ENCODE assay signal across 24 cellular contexts in the genomic region with DNA sequence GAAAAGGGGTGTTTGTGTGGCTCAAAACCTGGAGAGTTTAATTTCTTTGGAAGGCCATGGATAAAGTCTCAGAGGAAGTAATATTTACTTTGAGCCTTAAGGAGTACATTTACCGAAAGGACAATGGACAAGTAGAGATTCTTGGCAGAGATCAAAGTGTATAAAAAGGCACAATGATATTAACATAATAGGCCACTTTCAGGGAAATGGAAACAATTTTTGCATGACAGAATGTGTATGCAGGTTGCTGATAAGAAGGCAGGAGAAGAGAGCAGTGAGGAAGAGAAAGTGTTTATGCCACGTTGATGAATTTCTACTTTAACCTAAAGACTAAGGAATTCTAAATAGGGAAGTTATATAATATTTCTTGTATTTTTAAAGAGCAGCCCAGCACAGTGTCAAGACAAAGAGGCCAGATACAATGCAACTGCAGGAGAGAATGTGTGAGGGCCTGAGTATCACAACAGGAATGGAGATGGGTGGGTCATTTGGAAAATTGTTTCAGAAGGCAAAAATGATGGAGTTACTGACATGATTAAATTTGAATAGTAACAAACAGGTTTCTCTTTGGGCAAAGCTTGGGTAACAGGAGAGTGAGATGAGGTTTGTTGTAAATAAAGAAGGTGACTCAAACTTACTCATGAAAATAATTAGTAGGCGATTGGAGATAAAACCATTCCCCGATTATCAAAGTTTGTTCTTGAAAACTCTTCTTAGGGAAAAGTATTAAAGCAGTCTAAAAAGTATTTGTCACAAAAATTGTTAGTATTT.
"Had no signal": no experiment of that assay in that cellular context is flagged by ENCODE, and none has a peak within 500 bp of the region (broad histone marks: within the 10 kb centered on the region; RNA-seq: fewer than 3 reads in every experiment).

No MANE protein-coding gene starts in this region.

- DNase-seq: activated CD4-positive, alpha-beta memory T cell treated with anti-CD3 and anti-CD28 coated beads, Interleukin-2, amount 10 ng/mL, durations not matched to agents 7 days and 5 days; activated CD4-positive, alpha-beta T cell treated with anti-CD3 and anti-CD28 coated beads, Interleukin-2, amount 50 U/mL, for 1 hour; activated CD4-positive, CD25-positive, alpha-beta regulatory T cell; activated gamma-delta T cell; activated naive CD4-positive, alpha-beta T cell treated with anti-CD3 and anti-CD28 coated beads for 36 hours; activated T-cell treated with anti-CD3 and anti-CD28 coated beads for 4 hours; activated T-cell treated with anti-CD3 and anti-CD28 coated beads, Interleukin-2, amount 50 U/mL, for 48 hours; amygdala; MM.1S; NCI-H1048; NCI-H1417 treated with DMSO at 0.1 percent for 48 hours; NCI-H1694 treated with DMSO at 0.1 percent for 48 hours; NCI-H2029 treated with DMSO at 0.1 percent for 48 hours; NCI-H2227 treated with DMSO at 0.1 percent for 48 hours; NCI-H526; NCI-H774; NK-92 treated with Interleukin-12 subunit alpha and Interleukin-12 subunit beta, amount 100 ng/mL, for 24 hours; PC-9; T-cell; T-helper 2 cell had no signal

- H3K27ac ChIP-seq: cardiac muscle cell, PC-9, SK-N-MC, VCaP had no signal

- FAIRE-seq: astrocyte had no signal

- H3K4me2 ChIP-seq: PC-9 had no signal

- H3K27me3 ChIP-seq: cardiac muscle cell had no signal

- H3K36me3 ChIP-seq: cardiac muscle cell had no signal

- H3K4me3 ChIP-seq: cardiac muscle cell, PC-9, SK-N-MC had no signal

- H2AFZ ChIP-seq: PC-9 had no signal
